25 cellular contexts compared by ENCODE assay signal in the genomic region with DNA sequence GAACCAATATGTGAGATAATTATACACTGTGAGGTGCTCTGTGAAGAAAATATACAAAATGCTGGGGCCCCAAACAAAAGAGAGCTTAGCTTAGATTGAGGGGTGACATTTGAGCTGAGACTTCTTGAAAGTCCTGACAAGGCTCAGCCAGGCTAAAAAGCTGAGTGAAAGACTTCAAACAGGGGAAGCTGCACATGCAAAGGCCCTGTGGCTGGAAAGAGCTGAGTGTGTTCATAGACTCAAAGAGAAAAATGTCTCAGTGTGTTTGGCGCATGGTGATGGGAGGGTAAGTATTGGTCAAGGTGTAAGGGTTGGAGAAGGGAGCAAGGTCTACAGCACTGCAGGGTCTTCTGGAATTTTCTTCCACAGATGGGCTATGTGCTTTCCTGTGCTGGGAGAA.
"Had no signal": no experiment of that assay in that cellular context is flagged by ENCODE, and none has a peak within 500 bp of the region (broad histone marks: within the 10 kb centered on the region; RNA-seq: fewer than 3 reads in every experiment).

No MANE protein-coding gene starts in this region.

- H3K9me3 ChIP-seq: colonic mucosa, esophagus squamous epithelium, gastrocnemius medialis, heart right ventricle, left lung, lower lobe of right lung had no signal

- H3K36me3 ChIP-seq: colonic mucosa, esophagus squamous epithelium, gastrocnemius medialis, heart right ventricle, left lung, lower lobe of right lung had no signal

- DNase-seq: colonic mucosa; cortex of kidney; effector CD8-positive, alpha-beta T cell; effector memory CD8-positive, alpha-beta T cell; endodermal cell; erythroblast; esophagus squamous epithelium; foreskin fibroblast; foreskin melanocyte; gastrocnemius medialis; glutamatergic neuron; head of caudate nucleus; heart right ventricle; hippocampal formation; left cardiac atrium; left lung; left ventricle myocardium superior; lower lobe of right lung; mesenchymal stem cell; midbrain had no signal

- H3K27me3 ChIP-seq: colonic mucosa had no signal

- FAIRE-seq: endometrium, islet of Langerhans, keratinocyte had no signal

- H3K4me1 ChIP-seq: colonic mucosa, esophagus squamous epithelium, gastrocnemius medialis, heart right ventricle, left lung, lower lobe of right lung had no signal

- ATAC-seq: effector memory CD8-positive, alpha-beta T cell; esophagus mucosa; gastrocnemius medialis; heart right ventricle; left cardiac atrium; left lung; left ventricle myocardium superior; lower lobe of right lung had no signal

- H3K27ac ChIP-seq: colonic mucosa, epithelial cell of prostate, esophagus squamous epithelium, gastrocnemius medialis, heart right ventricle, left lung, lower lobe of right lung had no signal

- H3K4me3 ChIP-seq: colonic mucosa, esophagus squamous epithelium, gastrocnemius medialis, heart right ventricle, left lung, lower lobe of right lung had no signal
